In genomic region chr2:102442967-102443828, GRCh38 we compare ENCODE assay signal across 1 cellular context.
TF ChIP-seq lines count a peak whose summit lies in the region.

No MANE protein-coding gene starts in this region.

TF ChIP-seq in HCT116, 20 proteins besides CTCF, POLR2A, EP300 and RAD21 (continued from another document):
- no peak for TF ChIP-seq EGR1 (IDR thresholded peaks at IDR 0.05; ENCODE audit: low read depth)
- no peak for TF ChIP-seq POLR2AphosphoS5 (IDR thresholded peaks at IDR 0.05; ENCODE audit: low read depth, low read length)
- no peak for TF ChIP-seq YY1 (IDR thresholded peaks at IDR 0.05; ENCODE audit: extremely low read depth, insufficient replicate concordance, low read depth, low read length)
- TF ChIP-seq JUND (IDR thresholded peaks at IDR 0.05): no peak
- TF ChIP-seq CBX3 (IDR thresholded peaks at IDR 0.05; ENCODE audit: low read depth): no peak
- no peak for TF ChIP-seq ZNF274 (IDR thresholded peaks at IDR 0.05; ENCODE audit: low read depth, low read length)
- TF ChIP-seq MAX (IDR thresholded peaks at IDR 0.05): no peak
- no peak for TF ChIP-seq SIN3A (IDR thresholded peaks at IDR 0.05; ENCODE audit: low read depth)
- TF ChIP-seq TCF7L2 (IDR thresholded peaks at IDR 0.05; ENCODE audit: borderline replicate concordance, extremely low read depth, insufficient read depth, insufficient read length): no peak
- no peak for TF ChIP-seq SP1 (IDR thresholded peaks at IDR 0.05; ENCODE audit: low read depth)
- no peak for TF ChIP-seq ZFX (IDR thresholded peaks at IDR 0.05)
